Comparison of ENCODE assay signal across 20 cellular contexts in genomic region chr13:78185700-78186099, GRCh38.
DNase-seq lines count a peak whose midpoint lies in the region; ATAC-seq and TF ChIP-seq lines count a peak whose summit lies in the region.
"Had no signal": no experiment of that assay in that cellular context is flagged by ENCODE, and none has a peak within 500 bp of the region (broad histone marks: within the 10 kb centered on the region; RNA-seq: fewer than 3 reads in every experiment).

No MANE protein-coding gene starts in this region.

- H2AFZ ChIP-seq in MM.1S (ENCODE audit: low read length): peak overlapping the region; percentile 33; the same call in 1 of the 2 replicates

- peak; percentile 23 for DNase-seq in MM.1S
- no peak for DNase-seq in central memory CD4-positive, alpha-beta T cell
- DNase-seq in stimulated activated naive CD8-positive, alpha-beta T cell treated with anti-CD3 and anti-CD28 coated beads, Interleukin-15, amount 100 ng/mL, for 72 hours: no peak
- DNase-seq: C1 segment of cervical spinal cord, DMS 273 treated with DMSO at 0.1 percent for 48 hours, GDM1, MG63, NCI-H1092 treated with DMSO at 0.1 percent for 48 hours, NCI-H2081 treated with DMSO at 0.1 percent for 48 hours, NCI-H510A treated with DMSO at 0.1 percent for 48 hours, Right ventricle myocardium superior, T-cell, T-helper 9 cell had no signal

- no peaks in the 10 kb centered on the region for H4K20me1 ChIP-seq in MM.1S (ENCODE audit: insufficient read depth, low read length)

- TF ChIP-seq CTCF in MM.1S (IDR thresholded peaks at IDR 0.05; ENCODE audit: low read length): no peak

- H3K9ac ChIP-seq in MM.1S (ENCODE audit: low read length): no peak overlapping the region

- ATAC-seq in GM18517 (IDR thresholded peaks at IDR 0.05; ENCODE audit: unreplicated experiment): peak; percentile 68
- ATAC-seq in GM21367 (IDR thresholded peaks at IDR 0.05; ENCODE audit: unreplicated experiment): peak; percentile 53
- ATAC-seq in HG02852 (IDR thresholded peaks at IDR 0.05; ENCODE audit: unreplicated experiment): peak; percentile 58
- no peak for ATAC-seq in GM21786 (IDR thresholded peaks at IDR 0.05; ENCODE audit: unreplicated experiment)
- ATAC-seq in HG02870 (IDR thresholded peaks at IDR 0.05; ENCODE audit: unreplicated experiment): no peak
- no peak for ATAC-seq in stimulated activated naive CD8-positive, alpha-beta T cell treated with anti-CD3 and anti-CD28 coated beads, Interleukin-15, amount 100 ng/mL, for 72 hours
- ATAC-seq: A549, T-cell had no signal

- no peaks in the 10 kb centered on the region for H3K9me2 ChIP-seq in MM.1S (replicated peaks; ENCODE audit: insufficient read depth, low read length)

- H3K27me3 Mint-ChIP-seq in stimulated activated naive CD8-positive, alpha-beta T cell treated with anti-CD3 and anti-CD28 coated beads, Interleukin-15, amount 100 ng/mL, for 72 hours: no peaks in the 10 kb centered on the region

- no peaks in the 10 kb centered on the region for H3K9me3 Mint-ChIP-seq in stimulated activated naive CD8-positive, alpha-beta T cell treated with anti-CD3 and anti-CD28 coated beads, Interleukin-15, amount 100 ng/mL, for 72 hours
- H3K9me3 Mint-ChIP-seq: T-cell had no signal

- no peaks in the 10 kb centered on the region for H3K36me3 ChIP-seq in MM.1S (replicated peaks; ENCODE audit: insufficient read depth, low read length)
- H3K36me3 ChIP-seq: MG63 had no signal

- no peak overlapping the region for H3K27ac Mint-ChIP-seq in stimulated activated naive CD8-positive, alpha-beta T cell treated with anti-CD3 and anti-CD28 coated beads, Interleukin-15, amount 100 ng/mL, for 72 hours
- H3K27ac Mint-ChIP-seq: T-cell had no signal

- no peaks in the 10 kb centered on the region for H3K4me1 Mint-ChIP-seq in stimulated activated naive CD8-positive, alpha-beta T cell treated with anti-CD3 and anti-CD28 coated beads, Interleukin-15, amount 100 ng/mL, for 72 hours
- H3K4me1 Mint-ChIP-seq: T-cell had no signal

- no peak overlapping the region for H3K4me3 Mint-ChIP-seq in stimulated activated naive CD8-positive, alpha-beta T cell treated with anti-CD3 and anti-CD28 coated beads, Interleukin-15, amount 100 ng/mL, for 72 hours
- H3K4me3 Mint-ChIP-seq: T-cell had no signal

- H3F3A ChIP-seq in MM.1S (ENCODE audit: insufficient read depth, low read length): no peaks in the 10 kb centered on the region

- peak overlapping the region; percentile 14; the same call in 1 of the 2 replicates for H3K4me2 ChIP-seq in MM.1S (ENCODE audit: low read depth, low read length)
- H3K4me2 ChIP-seq: A549 had no signal

- H3K4me3 ChIP-seq in MM.1S (ENCODE audit: low read length): no peak overlapping the region
- H3K4me3 ChIP-seq: A549, MG63, SK-N-MC had no signal

- H3K27ac ChIP-seq in MM.1S (ENCODE audit: low read length): peak overlapping the region; percentile 24; the same call in 1 of the 2 replicates
- H3K27ac ChIP-seq: A549, SK-N-MC had no signal

- no peaks in the 10 kb centered on the region for H3K9me3 ChIP-seq in MM.1S (replicated peaks; ENCODE audit: insufficient read depth, low read length)
- H3K9me3 ChIP-seq: A549, MG63 had no signal

- no peaks in the 10 kb centered on the region for H3K27me3 ChIP-seq in MM.1S (replicated peaks; ENCODE audit: insufficient read depth, low read length)
- H3K27me3 ChIP-seq: MG63 had no signal

- no peaks in the 10 kb centered on the region for H3K79me2 ChIP-seq in MM.1S (ENCODE audit: low read length)

- H3K4me1 ChIP-seq in MM.1S (ENCODE audit: low read length): peaks cover 10% of the 10 kb centered on the region
- H3K4me1 ChIP-seq: A549 had no signal

Comparison
In these comparisons a context has a peak if more than half of its experiments do, and no peak if none do; other contexts are left out.
1. ATAC-seq: peak in GM18517 (single experiment), GM21367 (single experiment) and HG02852 (single experiment); none in GM21786 (single experiment), HG02870 (single experiment) and stimulated activated naive CD8-positive, alpha-beta T cell treated with anti-CD3 and anti-CD28 coated beads, Interleukin-15, amount 100 ng/mL, for 72 hours (single experiment).